In the genomic region with DNA sequence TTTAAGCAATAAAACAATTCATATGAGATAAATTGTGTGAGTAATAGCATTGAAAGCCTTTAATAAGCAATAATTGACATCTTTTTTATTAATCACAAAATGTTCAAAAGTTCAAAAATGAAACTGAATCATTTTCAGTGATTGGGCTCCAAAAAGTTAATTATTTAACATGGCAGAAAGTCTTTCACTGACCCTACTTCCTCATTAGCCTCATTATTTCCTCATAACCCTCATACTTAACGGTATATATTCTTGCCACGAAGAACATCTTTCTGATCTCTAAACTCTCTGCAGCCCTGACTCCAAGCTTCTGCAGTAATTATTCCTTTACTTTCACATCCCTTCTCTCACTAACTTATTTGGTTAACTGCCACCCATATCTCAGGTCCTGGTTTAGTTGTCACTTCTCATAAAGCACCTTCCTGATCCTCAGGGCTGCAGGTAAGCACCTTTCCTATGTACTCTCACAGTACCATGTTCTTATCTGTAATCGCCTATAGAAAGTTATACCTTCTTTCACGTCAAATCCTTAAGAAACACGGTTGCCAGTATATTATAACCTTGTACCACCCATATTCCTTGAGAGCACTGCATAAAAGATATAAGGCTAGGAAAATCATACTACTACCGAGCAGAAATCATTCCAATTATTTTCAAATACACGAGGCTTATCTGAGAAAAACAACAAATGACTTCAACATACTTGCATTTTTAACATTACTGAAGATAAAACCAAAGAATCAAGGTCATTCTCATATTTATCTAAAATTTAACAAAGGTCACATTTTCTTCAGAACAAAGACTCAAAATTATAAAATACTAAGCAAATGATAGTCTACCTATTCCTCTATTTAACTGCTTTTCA, we compare ENCODE assay signal across 16 cellular contexts.
DNase-seq lines count a peak whose midpoint lies in the region; ATAC-seq and TF ChIP-seq lines count a peak whose summit lies in the region.
"Had no signal": no experiment of that assay in that cellular context is flagged by ENCODE, and none has a peak within 500 bp of the region (broad histone marks: within the 10 kb centered on the region; RNA-seq: fewer than 3 reads in every experiment).

No MANE protein-coding gene starts in this region.

- H3K79me2 ChIP-seq in osteoblast (ENCODE audit: insufficient read depth, low read length), result peaks cover 70% of the 10 kb centered on the region

- TF ChIP-seq CTCF in activated B cell treated with CpG ODN at 0.5 μM for 24 hours (IDR thresholded peaks at IDR 0.05) (no peak), osteoblast (IDR thresholded peaks at IDR 0.05; ENCODE audit: extremely low read depth, low read depth, low read length) (no peak)

- H3K4me3 Mint-ChIP-seq in activated B cell treated with CpG ODN at 0.5 μM for 24 hours, result peak overlapping the region; percentile 8
- no peak overlapping the region for H3K4me3 Mint-ChIP-seq in activated CD4-positive, alpha-beta T cell treated with anti-CD3 and anti-CD28 coated beads for 36 hours
- H3K4me3 Mint-ChIP-seq in activated naive CD8-positive, alpha-beta T cell treated with anti-CD3 and anti-CD28 coated beads for 36 hours, result no peak overlapping the region

- no peaks in the 10 kb centered on the region for H3K27me3 Mint-ChIP-seq in activated B cell treated with CpG ODN at 0.5 μM for 24 hours
- peaks cover 2% of the 10 kb centered on the region for H3K27me3 Mint-ChIP-seq in activated CD4-positive, alpha-beta T cell treated with anti-CD3 and anti-CD28 coated beads for 36 hours
- no peaks in the 10 kb centered on the region for H3K27me3 Mint-ChIP-seq in activated naive CD8-positive, alpha-beta T cell treated with anti-CD3 and anti-CD28 coated beads for 36 hours

- H3K27ac Mint-ChIP-seq in activated B cell treated with CpG ODN at 0.5 μM for 24 hours, result peak overlapping the region; percentile 37
- H3K27ac Mint-ChIP-seq in activated CD4-positive, alpha-beta T cell treated with anti-CD3 and anti-CD28 coated beads for 36 hours, result no peak overlapping the region
- H3K27ac Mint-ChIP-seq in activated naive CD8-positive, alpha-beta T cell treated with anti-CD3 and anti-CD28 coated beads for 36 hours, result no peak overlapping the region

- ATAC-seq in GM19467 (IDR thresholded peaks at IDR 0.05; ENCODE audit: unreplicated experiment) (peak; percentile 76), HG03196 (IDR thresholded peaks at IDR 0.05; ENCODE audit: unreplicated experiment) (peak; percentile 70), activated B cell treated with CpG ODN at 0.5 μM for 24 hours (ENCODE audit: low read depth) (peak; percentile 45)
- no peak for ATAC-seq in activated CD4-positive, alpha-beta T cell treated with anti-CD3 and anti-CD28 coated beads for 36 hours

- H3K27me3 ChIP-seq in osteoblast (ENCODE audit: insufficient read depth, low read length), result no peaks in the 10 kb centered on the region
- H3K27me3 ChIP-seq: suprapubic skin had no signal

- H3K27ac ChIP-seq in osteoblast (ENCODE audit: low read depth, low read length), result no peak overlapping the region
- H3K27ac ChIP-seq: suprapubic skin had no signal

- no peak overlapping the region for H3K4me3 ChIP-seq in osteoblast (ENCODE audit: insufficient read depth, low read length)
- H3K4me3 ChIP-seq: suprapubic skin had no signal

- no peaks in the 10 kb centered on the region for H3K9me3 Mint-ChIP-seq in activated B cell treated with CpG ODN at 0.5 μM for 24 hours
- H3K9me3 Mint-ChIP-seq in activated CD4-positive, alpha-beta T cell treated with anti-CD3 and anti-CD28 coated beads for 36 hours (ENCODE audit: low read depth), result no peaks in the 10 kb centered on the region
- H3K9me3 Mint-ChIP-seq in activated naive CD8-positive, alpha-beta T cell treated with anti-CD3 and anti-CD28 coated beads for 36 hours, result peaks cover 2% of the 10 kb centered on the region

- POLR2A ChIA-PET in activated B cell treated with CpG ODN at 0.5 μM for 24 hours (lab: Charles Lee), result interaction anchor here (0.5 to 0.7 kb wide), 2 partner anchors 22 to 806 kb away, joined by 3 read pairs; no protein-coding TSS in a partner anchor
- POLR2A ChIA-PET in activated CD4-positive, alpha-beta T cell treated with anti-CD3 and anti-CD28 coated beads for 36 hours (lab: Charles Lee), result interaction anchor here (0.6 to 0.7 kb wide), 2 partner anchors 767 to 1106 kb away, joined by 3 read pairs; no protein-coding TSS in a partner anchor

- H3K4me1 Mint-ChIP-seq in activated B cell treated with CpG ODN at 0.5 μM for 24 hours, result peaks cover 67% of the 10 kb centered on the region
- H3K4me1 Mint-ChIP-seq in activated CD4-positive, alpha-beta T cell treated with anti-CD3 and anti-CD28 coated beads for 36 hours, result peaks cover 12% of the 10 kb centered on the region
- H3K4me1 Mint-ChIP-seq in activated naive CD8-positive, alpha-beta T cell treated with anti-CD3 and anti-CD28 coated beads for 36 hours, result peaks cover 32% of the 10 kb centered on the region

- no peak overlapping the region for H2AFZ ChIP-seq in osteoblast (ENCODE audit: low read length)

- CTCF ChIA-PET in activated B cell treated with CpG ODN at 0.5 μM for 24 hours (lab: Charles Lee), result interaction anchor here (0.7 kb wide), 1 partner anchor 456 kb away, joined by 3 read pairs; no protein-coding TSS in a partner anchor
- CTCF ChIA-PET in activated CD4-positive, alpha-beta T cell treated with anti-CD3 and anti-CD28 coated beads for 36 hours (lab: Charles Lee), result interaction anchor here (0.6 to 0.8 kb wide), 2 partner anchors 168 to 261 kb away, joined by 3 to 4 read pairs; no protein-coding TSS in a partner anchor

- intact Hi-C loops in activated B cell treated with CpG ODN at 0.5 μM for 24 hours (cut with micrococcal nuclease), result loop anchor here (2.0 to 10.0 kb wide), 2 partner anchors 16 to 460 kb away; no protein-coding TSS in a partner anchor
- intact Hi-C loops in activated CD4-positive, alpha-beta T cell treated with anti-CD3 and anti-CD28 coated beads for 36 hours (cut with DNase I, micrococcal nuclease), result no loop called here

- no peak overlapping the region for H3K4me2 ChIP-seq in osteoblast (ENCODE audit: insufficient read depth, low read length)

- peaks cover 2% of the 10 kb centered on the region for H3K36me3 Mint-ChIP-seq in activated B cell treated with CpG ODN at 0.5 μM for 24 hours (ENCODE audit: low read depth)
- H3K36me3 Mint-ChIP-seq in activated CD4-positive, alpha-beta T cell treated with anti-CD3 and anti-CD28 coated beads for 36 hours (ENCODE audit: low read depth), result no peaks in the 10 kb centered on the region
- peaks cover 11% of the 10 kb centered on the region for H3K36me3 Mint-ChIP-seq in activated naive CD8-positive, alpha-beta T cell treated with anti-CD3 and anti-CD28 coated beads for 36 hours

- DNase-seq in AML-193 (lab: John Stamatoyannopoulos, UW), result peak; percentile 66 to 71
- DNase-seq in activated B cell treated with CpG ODN at 0.5 μM for 24 hours, result no peak
- DNase-seq in SK-N-DZ (ENCODE audit: low spot score), result no peak
- no peak for DNase-seq in activated CD4-positive, alpha-beta T cell treated with anti-CD3 and anti-CD28 coated beads for 36 hours
- no peak for DNase-seq in osteoblast (ENCODE audit: insufficient read length, low spot score, missing footprints)
- no peak for DNase-seq in activated naive CD8-positive, alpha-beta T cell treated with anti-CD3 and anti-CD28 coated beads for 36 hours
- DNase-seq: activated effector memory CD4-positive, alpha-beta T cell treated with Interleukin-2 at 50 U/mL for 16 hours; caudate nucleus; HCEC 1CT; midbrain; NCI-H1092; NCI-H526 treated with DMSO at 0.1 percent for 48 hours; SHP77 treated with DMSO at 0.1 percent for 48 hours had no signal

- H4K20me1 ChIP-seq in osteoblast (ENCODE audit: insufficient read depth, low read length), result peaks cover 24% of the 10 kb centered on the region

- no peaks in the 10 kb centered on the region for H3K9me3 ChIP-seq in osteoblast (ENCODE audit: low read depth, low read length)
- H3K9me3 ChIP-seq: suprapubic skin had no signal

- H3K36me3 ChIP-seq in osteoblast (ENCODE audit: insufficient read depth, low read length), result no peaks in the 10 kb centered on the region
- H3K36me3 ChIP-seq: suprapubic skin had no signal

- H3K4me1 ChIP-seq in osteoblast (ENCODE audit: insufficient read depth, low read length), result peaks cover 24% of the 10 kb centered on the region

Comparison
In these comparisons a context has a peak if more than half of its experiments do, and no peak if none do; other contexts are left out.
1. DNase-seq: peak in AML-193 (2 of 2); none in activated B cell treated with CpG ODN at 0.5 μM for 24 hours (single experiment), SK-N-DZ (single experiment), activated CD4-positive, alpha-beta T cell treated with anti-CD3 and anti-CD28 coated beads for 36 hours (single experiment), osteoblast (single experiment) and activated naive CD8-positive, alpha-beta T cell treated with anti-CD3 and anti-CD28 coated beads for 36 hours (single experiment).